Comparison of ENCODE assay signal across 18 cellular contexts in genomic region chr7:47211467-47212121, GRCh38.
DNase-seq lines count a peak whose midpoint lies in the region; ATAC-seq and TF ChIP-seq lines count a peak whose summit lies in the region.
"Had no signal": no experiment of that assay in that cellular context is flagged by ENCODE, and none has a peak within 500 bp of the region (broad histone marks: within the 10 kb centered on the region; RNA-seq: fewer than 3 reads in every experiment).

No MANE protein-coding gene starts in this region.

- intact Hi-C loops in left lung (cut with DNase I) (no loop called here), psoas muscle (cut with DNase I) (no loop called here)

- peak overlapping the region; percentile 3; the same call in 1 of the 2 replicates for H3K4me2 ChIP-seq in MM.1S (ENCODE audit: low read depth, low read length)
- H3K4me2 ChIP-seq: smooth muscle cell had no signal

- H3K36me3 ChIP-seq in MM.1S (replicated peaks; ENCODE audit: insufficient read depth, low read length) (no peaks in the 10 kb centered on the region), left lung (no peaks in the 10 kb centered on the region), psoas muscle (ENCODE audit: insufficient read depth in 1 of 2, low read depth in 1 of 2) (no peaks in the 10 kb centered on the region)
- H3K36me3 ChIP-seq: ovary, SJCRH30, transverse colon had no signal

- TF ChIP-seq CTCF in MM.1S (IDR thresholded peaks at IDR 0.05; ENCODE audit: low read length): no peak
- no peak for TF ChIP-seq CTCF in left lung (IDR thresholded peaks at IDR 0.05)
- no peak for TF ChIP-seq CTCF in psoas muscle (IDR thresholded peaks at IDR 0.05)

- DNase-seq in NCI-H748 (lab: John Stamatoyannopoulos, UW; ENCODE audit: unreplicated experiment): peak; percentile 17
- DNase-seq in NCI-H748 treated with DMSO at 0.1 percent for 48 hours (lab: John Stamatoyannopoulos, UW): no peak
- DNase-seq in MM.1S: peak; percentile 90
- peak; percentile 29 for DNase-seq in iPS-NIHi11 (ENCODE audit: low spot score)
- no peak for DNase-seq in left lung
- no peak for DNase-seq in psoas muscle
- DNase-seq in G401 (ENCODE audit: low spot score): no peak
- DNase-seq: activated CD4-positive, alpha-beta T cell treated with anti-CD3 and anti-CD28 coated beads for 48 hours; anterior cingulate cortex; hippocampal formation; NCI-H1436 treated with DMSO at 0.1 percent for 48 hours; ovary; SJCRH30; T-helper 9 cell; transverse colon had no signal

- H3K4me1 ChIP-seq in MM.1S (ENCODE audit: low read length) (peaks cover 14% of the 10 kb centered on the region), left lung (no peaks in the 10 kb centered on the region), psoas muscle (no peaks in the 10 kb centered on the region)
- H3K4me1 ChIP-seq: SJCRH30 had no signal

- H3K4me3 ChIP-seq in MM.1S (ENCODE audit: low read length): no peak overlapping the region
- H3K4me3 ChIP-seq in left lung: no peak overlapping the region
- H3K4me3 ChIP-seq in psoas muscle: no peak overlapping the region
- H3K4me3 ChIP-seq: ovary, SJCRH30, smooth muscle cell, transverse colon had no signal

- H3K9me3 ChIP-seq in MM.1S (replicated peaks; ENCODE audit: insufficient read depth, low read length) (no peaks in the 10 kb centered on the region), left lung (peaks cover 0 to 5% of the 10 kb centered on the region in 2 donors), psoas muscle (peaks cover 9% of the 10 kb centered on the region)
- H3K9me3 ChIP-seq: ovary, SJCRH30, transverse colon had no signal

- no peaks in the 10 kb centered on the region for H3K9me2 ChIP-seq in MM.1S (replicated peaks; ENCODE audit: insufficient read depth, low read length)

- no peaks in the 10 kb centered on the region for H4K20me1 ChIP-seq in MM.1S (ENCODE audit: insufficient read depth, low read length)

- H3K79me2 ChIP-seq in MM.1S (ENCODE audit: low read length): no peaks in the 10 kb centered on the region

- H3K9ac ChIP-seq in MM.1S (ENCODE audit: low read length): no peak overlapping the region

- in situ Hi-C loops in G401 (cut with HindIII; ENCODE audit: low sequenced_read_pairs): no loop called here

- 52 to 60% (median 55%) methylated on average over 5 of the region's 5 CpGs for WGBS in psoas muscle, 3 donors

- H3K27me3 ChIP-seq in MM.1S (replicated peaks; ENCODE audit: insufficient read depth, low read length) (no peaks in the 10 kb centered on the region), left lung (no peaks in the 10 kb centered on the region), psoas muscle (ENCODE audit: insufficient read depth in 3 of 3, low read length in 2 of 3) (no peaks in the 10 kb centered on the region)
- H3K27me3 ChIP-seq: ovary, transverse colon had no signal

- H3K27ac ChIP-seq in MM.1S (ENCODE audit: low read length): no peak overlapping the region
- H3K27ac ChIP-seq in left lung: no peak overlapping the region
- no peak overlapping the region for H3K27ac ChIP-seq in psoas muscle
- H3K27ac ChIP-seq: ovary, SJCRH30 had no signal

- no peak for ATAC-seq in left lung
- no peak for ATAC-seq in psoas muscle
- no peak for ATAC-seq in HG03039 (IDR thresholded peaks at IDR 0.05; ENCODE audit: unreplicated experiment)
- ATAC-seq: left lobe of liver had no signal

- peak overlapping the region; percentile 37 for H2AFZ ChIP-seq in MM.1S (ENCODE audit: low read length)

- H3F3A ChIP-seq in MM.1S (ENCODE audit: insufficient read depth, low read length): no peaks in the 10 kb centered on the region

Comparison
In these comparisons a context has a peak if more than half of its experiments do, and no peak if none do; other contexts are left out.
1. DNase-seq: peak in NCI-H748 (single experiment), MM.1S (single experiment) and iPS-NIHi11 (single experiment); none in NCI-H748 treated with DMSO at 0.1 percent for 48 hours (single experiment), left lung (0 of 2), psoas muscle (0 of 2) and G401 (single experiment).